In the genomic region with DNA sequence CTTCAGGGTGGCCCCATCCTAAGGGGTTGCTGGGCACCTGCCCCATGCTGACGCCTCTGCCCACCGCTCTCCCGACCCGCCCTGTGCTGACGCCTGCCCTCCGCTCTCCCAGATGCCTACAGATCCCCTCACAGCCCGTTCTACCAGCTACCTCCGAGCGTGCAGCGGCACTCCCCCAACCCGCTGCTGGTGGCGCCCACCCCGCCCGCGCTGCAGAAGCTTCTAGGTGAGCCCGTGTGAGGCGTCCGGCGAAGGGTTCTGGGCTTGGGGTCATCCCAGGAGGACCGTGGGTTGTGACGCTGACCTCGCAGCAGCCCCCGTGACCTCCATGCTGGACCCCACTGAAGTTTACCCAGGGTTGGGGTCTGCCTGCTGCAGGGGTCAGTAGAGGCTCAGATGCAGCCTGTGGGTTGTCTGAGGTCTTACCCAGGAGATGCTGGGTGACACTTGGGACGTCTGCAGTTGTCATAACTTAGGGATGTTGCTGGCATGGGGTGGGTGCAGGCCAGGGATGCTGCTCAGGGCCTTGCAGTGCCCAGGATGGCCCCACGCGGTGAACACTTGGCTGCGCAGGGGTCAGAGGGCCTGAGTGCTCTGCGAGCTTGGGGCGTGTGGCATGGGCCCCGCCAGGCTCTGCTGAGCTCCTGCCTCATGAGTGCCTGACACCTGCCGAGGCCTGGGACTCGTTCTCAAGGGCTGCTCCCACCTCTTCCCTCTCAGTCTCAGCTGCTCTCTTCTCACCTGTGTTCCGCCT, we compare ENCODE assay signal across 2 cellular contexts.
TF ChIP-seq lines count a peak whose summit lies in the region.

No MANE protein-coding gene starts in this region.

TF ChIP-seq in WTC11, 78 proteins besides CTCF, POLR2A, EP300 and RAD21 (continues in another document):
- no peak for TF ChIP-seq NR3C1 (CRISPR knock-in tag; conservative IDR thresholded peaks at IDR 0.05; ENCODE audit: low read depth)
- TF ChIP-seq, protein P1, sequence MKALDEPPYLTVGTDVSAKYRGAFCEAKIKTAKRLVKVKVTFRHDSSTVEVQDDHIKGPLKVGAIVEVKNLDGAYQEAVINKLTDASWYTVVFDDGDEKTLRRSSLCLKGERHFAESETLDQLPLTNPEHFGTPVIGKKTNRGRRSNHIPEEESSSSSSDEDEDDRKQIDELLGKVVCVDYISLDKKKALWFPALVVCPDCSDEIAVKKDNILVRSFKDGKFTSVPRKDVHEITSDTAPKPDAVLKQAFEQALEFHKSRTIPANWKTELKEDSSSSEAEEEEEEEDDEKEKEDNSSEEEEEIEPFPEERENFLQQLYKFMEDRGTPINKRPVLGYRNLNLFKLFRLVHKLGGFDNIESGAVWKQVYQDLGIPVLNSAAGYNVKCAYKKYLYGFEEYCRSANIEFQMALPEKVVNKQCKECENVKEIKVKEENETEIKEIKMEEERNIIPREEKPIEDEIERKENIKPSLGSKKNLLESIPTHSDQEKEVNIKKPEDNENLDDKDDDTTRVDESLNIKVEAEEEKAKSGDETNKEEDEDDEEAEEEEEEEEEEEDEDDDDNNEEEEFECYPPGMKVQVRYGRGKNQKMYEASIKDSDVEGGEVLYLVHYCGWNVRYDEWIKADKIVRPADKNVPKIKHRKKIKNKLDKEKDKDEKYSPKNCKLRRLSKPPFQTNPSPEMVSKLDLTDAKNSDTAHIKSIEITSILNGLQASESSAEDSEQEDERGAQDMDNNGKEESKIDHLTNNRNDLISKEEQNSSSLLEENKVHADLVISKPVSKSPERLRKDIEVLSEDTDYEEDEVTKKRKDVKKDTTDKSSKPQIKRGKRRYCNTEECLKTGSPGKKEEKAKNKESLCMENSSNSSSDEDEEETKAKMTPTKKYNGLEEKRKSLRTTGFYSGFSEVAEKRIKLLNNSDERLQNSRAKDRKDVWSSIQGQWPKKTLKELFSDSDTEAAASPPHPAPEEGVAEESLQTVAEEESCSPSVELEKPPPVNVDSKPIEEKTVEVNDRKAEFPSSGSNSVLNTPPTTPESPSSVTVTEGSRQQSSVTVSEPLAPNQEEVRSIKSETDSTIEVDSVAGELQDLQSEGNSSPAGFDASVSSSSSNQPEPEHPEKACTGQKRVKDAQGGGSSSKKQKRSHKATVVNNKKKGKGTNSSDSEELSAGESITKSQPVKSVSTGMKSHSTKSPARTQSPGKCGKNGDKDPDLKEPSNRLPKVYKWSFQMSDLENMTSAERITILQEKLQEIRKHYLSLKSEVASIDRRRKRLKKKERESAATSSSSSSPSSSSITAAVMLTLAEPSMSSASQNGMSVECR (CRISPR knock-in tag; IDR thresholded peaks at IDR 0.05; ENCODE audit: borderline replicate concordance): no peak
- TF ChIP-seq ELF4 (CRISPR knock-in tag; IDR thresholded peaks at IDR 0.05; ENCODE audit: low read depth): no peak
- TF ChIP-seq CBFB (CRISPR knock-in tag; IDR thresholded peaks at IDR 0.05; ENCODE audit: low read depth): no peak
- TF ChIP-seq, protein P2, sequence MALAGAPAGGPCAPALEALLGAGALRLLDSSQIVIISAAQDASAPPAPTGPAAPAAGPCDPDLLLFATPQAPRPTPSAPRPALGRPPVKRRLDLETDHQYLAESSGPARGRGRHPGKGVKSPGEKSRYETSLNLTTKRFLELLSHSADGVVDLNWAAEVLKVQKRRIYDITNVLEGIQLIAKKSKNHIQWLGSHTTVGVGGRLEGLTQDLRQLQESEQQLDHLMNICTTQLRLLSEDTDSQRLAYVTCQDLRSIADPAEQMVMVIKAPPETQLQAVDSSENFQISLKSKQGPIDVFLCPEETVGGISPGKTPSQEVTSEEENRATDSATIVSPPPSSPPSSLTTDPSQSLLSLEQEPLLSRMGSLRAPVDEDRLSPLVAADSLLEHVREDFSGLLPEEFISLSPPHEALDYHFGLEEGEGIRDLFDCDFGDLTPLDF (CRISPR knock-in tag; IDR thresholded peaks at IDR 0.05): no peak
- no peak for TF ChIP-seq FOXJ3 (CRISPR knock-in tag; IDR thresholded peaks at IDR 0.05; ENCODE audit: borderline replicate concordance)
- TF ChIP-seq, protein P3, sequence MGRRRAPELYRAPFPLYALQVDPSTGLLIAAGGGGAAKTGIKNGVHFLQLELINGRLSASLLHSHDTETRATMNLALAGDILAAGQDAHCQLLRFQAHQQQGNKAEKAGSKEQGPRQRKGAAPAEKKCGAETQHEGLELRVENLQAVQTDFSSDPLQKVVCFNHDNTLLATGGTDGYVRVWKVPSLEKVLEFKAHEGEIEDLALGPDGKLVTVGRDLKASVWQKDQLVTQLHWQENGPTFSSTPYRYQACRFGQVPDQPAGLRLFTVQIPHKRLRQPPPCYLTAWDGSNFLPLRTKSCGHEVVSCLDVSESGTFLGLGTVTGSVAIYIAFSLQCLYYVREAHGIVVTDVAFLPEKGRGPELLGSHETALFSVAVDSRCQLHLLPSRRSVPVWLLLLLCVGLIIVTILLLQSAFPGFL (CRISPR knock-in tag; IDR thresholded peaks at IDR 0.05; ENCODE audit: borderline replicate concordance): no peak
- no peak for TF ChIP-seq RELA (CRISPR knock-in tag; IDR thresholded peaks at IDR 0.05; ENCODE audit: borderline replicate concordance)
- no peak for TF ChIP-seq CREM (CRISPR knock-in tag; IDR thresholded peaks at IDR 0.05)
- TF ChIP-seq ZNF138 (CRISPR knock-in tag; conservative IDR thresholded peaks at IDR 0.05): no peak
- no peak for TF ChIP-seq NR2C2 (CRISPR knock-in tag; IDR thresholded peaks at IDR 0.05)
- no peak for TF ChIP-seq TP53 (CRISPR knock-in tag; IDR thresholded peaks at IDR 0.05)
- TF ChIP-seq, protein P4, sequence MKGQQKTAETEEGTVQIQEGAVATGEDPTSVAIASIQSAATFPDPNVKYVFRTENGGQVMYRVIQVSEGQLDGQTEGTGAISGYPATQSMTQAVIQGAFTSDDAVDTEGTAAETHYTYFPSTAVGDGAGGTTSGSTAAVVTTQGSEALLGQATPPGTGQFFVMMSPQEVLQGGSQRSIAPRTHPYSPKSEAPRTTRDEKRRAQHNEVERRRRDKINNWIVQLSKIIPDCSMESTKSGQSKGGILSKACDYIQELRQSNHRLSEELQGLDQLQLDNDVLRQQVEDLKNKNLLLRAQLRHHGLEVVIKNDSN (CRISPR knock-in tag; IDR thresholded peaks at IDR 0.05): no peak
- TF ChIP-seq SP1 (CRISPR knock-in tag; conservative IDR thresholded peaks at IDR 0.05): no peak
- no peak for TF ChIP-seq NFE2L1 (CRISPR knock-in tag; IDR thresholded peaks at IDR 0.05)
- no peak for TF ChIP-seq GRHL2 (CRISPR knock-in tag; IDR thresholded peaks at IDR 0.05; ENCODE audit: insufficient replicate concordance, severe bottlenecking)
- TF ChIP-seq ZBTB21 (CRISPR knock-in tag; IDR thresholded peaks at IDR 0.05; ENCODE audit: borderline replicate concordance): no peak

TF ChIP-seq in H1, 55 proteins besides CTCF, POLR2A, EP300 and RAD21:
- no peak for TF ChIP-seq SAP30 (IDR thresholded peaks at IDR 0.05; ENCODE audit: insufficient read depth, insufficient replicate concordance, low read length)
- TF ChIP-seq KDM4A (IDR thresholded peaks at IDR 0.05; ENCODE audit: low read depth, low read length, severe bottlenecking): no peak
- TF ChIP-seq NANOG (IDR thresholded peaks at IDR 0.05; ENCODE audit: insufficient read depth, low read depth, low read length, poor library complexity, severe bottlenecking): no peak
- TF ChIP-seq TAF1 (IDR thresholded peaks at IDR 0.05; ENCODE audit: low read depth, low read length): no peak
- no peak for TF ChIP-seq BRCA1 (IDR thresholded peaks at IDR 0.05; ENCODE audit: low read depth, low read length)
- no peak for TF ChIP-seq SRF (IDR thresholded peaks at IDR 0.05; ENCODE audit: low read depth, low read length)
- TF ChIP-seq, protein P5, sequence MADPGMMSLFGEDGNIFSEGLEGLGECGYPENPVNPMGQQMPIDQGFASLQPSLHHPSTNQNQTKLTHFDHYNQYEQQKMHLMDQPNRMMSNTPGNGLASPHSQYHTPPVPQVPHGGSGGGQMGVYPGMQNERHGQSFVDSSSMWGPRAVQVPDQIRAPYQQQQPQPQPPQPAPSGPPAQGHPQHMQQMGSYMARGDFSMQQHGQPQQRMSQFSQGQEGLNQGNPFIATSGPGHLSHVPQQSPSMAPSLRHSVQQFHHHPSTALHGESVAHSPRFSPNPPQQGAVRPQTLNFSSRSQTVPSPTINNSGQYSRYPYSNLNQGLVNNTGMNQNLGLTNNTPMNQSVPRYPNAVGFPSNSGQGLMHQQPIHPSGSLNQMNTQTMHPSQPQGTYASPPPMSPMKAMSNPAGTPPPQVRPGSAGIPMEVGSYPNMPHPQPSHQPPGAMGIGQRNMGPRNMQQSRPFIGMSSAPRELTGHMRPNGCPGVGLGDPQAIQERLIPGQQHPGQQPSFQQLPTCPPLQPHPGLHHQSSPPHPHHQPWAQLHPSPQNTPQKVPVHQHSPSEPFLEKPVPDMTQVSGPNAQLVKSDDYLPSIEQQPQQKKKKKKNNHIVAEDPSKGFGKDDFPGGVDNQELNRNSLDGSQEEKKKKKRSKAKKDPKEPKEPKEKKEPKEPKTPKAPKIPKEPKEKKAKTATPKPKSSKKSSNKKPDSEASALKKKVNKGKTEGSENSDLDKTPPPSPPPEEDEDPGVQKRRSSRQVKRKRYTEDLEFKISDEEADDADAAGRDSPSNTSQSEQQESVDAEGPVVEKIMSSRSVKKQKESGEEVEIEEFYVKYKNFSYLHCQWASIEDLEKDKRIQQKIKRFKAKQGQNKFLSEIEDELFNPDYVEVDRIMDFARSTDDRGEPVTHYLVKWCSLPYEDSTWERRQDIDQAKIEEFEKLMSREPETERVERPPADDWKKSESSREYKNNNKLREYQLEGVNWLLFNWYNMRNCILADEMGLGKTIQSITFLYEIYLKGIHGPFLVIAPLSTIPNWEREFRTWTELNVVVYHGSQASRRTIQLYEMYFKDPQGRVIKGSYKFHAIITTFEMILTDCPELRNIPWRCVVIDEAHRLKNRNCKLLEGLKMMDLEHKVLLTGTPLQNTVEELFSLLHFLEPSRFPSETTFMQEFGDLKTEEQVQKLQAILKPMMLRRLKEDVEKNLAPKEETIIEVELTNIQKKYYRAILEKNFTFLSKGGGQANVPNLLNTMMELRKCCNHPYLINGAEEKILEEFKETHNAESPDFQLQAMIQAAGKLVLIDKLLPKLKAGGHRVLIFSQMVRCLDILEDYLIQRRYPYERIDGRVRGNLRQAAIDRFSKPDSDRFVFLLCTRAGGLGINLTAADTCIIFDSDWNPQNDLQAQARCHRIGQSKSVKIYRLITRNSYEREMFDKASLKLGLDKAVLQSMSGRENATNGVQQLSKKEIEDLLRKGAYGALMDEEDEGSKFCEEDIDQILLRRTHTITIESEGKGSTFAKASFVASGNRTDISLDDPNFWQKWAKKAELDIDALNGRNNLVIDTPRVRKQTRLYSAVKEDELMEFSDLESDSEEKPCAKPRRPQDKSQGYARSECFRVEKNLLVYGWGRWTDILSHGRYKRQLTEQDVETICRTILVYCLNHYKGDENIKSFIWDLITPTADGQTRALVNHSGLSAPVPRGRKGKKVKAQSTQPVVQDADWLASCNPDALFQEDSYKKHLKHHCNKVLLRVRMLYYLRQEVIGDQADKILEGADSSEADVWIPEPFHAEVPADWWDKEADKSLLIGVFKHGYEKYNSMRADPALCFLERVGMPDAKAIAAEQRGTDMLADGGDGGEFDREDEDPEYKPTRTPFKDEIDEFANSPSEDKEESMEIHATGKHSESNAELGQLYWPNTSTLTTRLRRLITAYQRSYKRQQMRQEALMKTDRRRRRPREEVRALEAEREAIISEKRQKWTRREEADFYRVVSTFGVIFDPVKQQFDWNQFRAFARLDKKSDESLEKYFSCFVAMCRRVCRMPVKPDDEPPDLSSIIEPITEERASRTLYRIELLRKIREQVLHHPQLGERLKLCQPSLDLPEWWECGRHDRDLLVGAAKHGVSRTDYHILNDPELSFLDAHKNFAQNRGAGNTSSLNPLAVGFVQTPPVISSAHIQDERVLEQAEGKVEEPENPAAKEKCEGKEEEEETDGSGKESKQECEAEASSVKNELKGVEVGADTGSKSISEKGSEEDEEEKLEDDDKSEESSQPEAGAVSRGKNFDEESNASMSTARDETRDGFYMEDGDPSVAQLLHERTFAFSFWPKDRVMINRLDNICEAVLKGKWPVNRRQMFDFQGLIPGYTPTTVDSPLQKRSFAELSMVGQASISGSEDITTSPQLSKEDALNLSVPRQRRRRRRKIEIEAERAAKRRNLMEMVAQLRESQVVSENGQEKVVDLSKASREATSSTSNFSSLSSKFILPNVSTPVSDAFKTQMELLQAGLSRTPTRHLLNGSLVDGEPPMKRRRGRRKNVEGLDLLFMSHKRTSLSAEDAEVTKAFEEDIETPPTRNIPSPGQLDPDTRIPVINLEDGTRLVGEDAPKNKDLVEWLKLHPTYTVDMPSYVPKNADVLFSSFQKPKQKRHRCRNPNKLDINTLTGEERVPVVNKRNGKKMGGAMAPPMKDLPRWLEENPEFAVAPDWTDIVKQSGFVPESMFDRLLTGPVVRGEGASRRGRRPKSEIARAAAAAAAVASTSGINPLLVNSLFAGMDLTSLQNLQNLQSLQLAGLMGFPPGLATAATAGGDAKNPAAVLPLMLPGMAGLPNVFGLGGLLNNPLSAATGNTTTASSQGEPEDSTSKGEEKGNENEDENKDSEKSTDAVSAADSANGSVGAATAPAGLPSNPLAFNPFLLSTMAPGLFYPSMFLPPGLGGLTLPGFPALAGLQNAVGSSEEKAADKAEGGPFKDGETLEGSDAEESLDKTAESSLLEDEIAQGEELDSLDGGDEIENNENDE (IDR thresholded peaks at IDR 0.05; ENCODE audit: insufficient replicate concordance, low read length): no peak
- TF ChIP-seq NRF1 (IDR thresholded peaks at IDR 0.05; ENCODE audit: low read depth, low read length): no peak
- TF ChIP-seq TBP (IDR thresholded peaks at IDR 0.05; ENCODE audit: low read depth, low read length): no peak
- no peak for TF ChIP-seq SP2 (IDR thresholded peaks at IDR 0.05; ENCODE audit: low read length)
- TF ChIP-seq CEBPB (IDR thresholded peaks at IDR 0.05; ENCODE audit: low read depth, low read length): no peak
- no peak for TF ChIP-seq SP4 (IDR thresholded peaks at IDR 0.05; ENCODE audit: low read length)
- TF ChIP-seq, protein P6, sequence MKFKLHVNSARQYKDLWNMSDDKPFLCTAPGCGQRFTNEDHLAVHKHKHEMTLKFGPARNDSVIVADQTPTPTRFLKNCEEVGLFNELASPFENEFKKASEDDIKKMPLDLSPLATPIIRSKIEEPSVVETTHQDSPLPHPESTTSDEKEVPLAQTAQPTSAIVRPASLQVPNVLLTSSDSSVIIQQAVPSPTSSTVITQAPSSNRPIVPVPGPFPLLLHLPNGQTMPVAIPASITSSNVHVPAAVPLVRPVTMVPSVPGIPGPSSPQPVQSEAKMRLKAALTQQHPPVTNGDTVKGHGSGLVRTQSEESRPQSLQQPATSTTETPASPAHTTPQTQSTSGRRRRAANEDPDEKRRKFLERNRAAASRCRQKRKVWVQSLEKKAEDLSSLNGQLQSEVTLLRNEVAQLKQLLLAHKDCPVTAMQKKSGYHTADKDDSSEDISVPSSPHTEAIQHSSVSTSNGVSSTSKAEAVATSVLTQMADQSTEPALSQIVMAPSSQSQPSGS (IDR thresholded peaks at IDR 0.05; ENCODE audit: low read length): no peak
- TF ChIP-seq POU5F1 (IDR thresholded peaks at IDR 0.05; ENCODE audit: low read depth, low read length): no peak
TF ChIP-seq in H1: peak in this region for 0.
